8 cellular contexts compared by ENCODE assay signal in genomic region chr1:236604218-236605029, GRCh38. TPM values are rescaled to one million over a fixed set of nuclear protein-coding genes. Genes with fewer than 3 reads are reported as not detected.
DNase-seq lines count a peak whose midpoint lies in the region; ATAC-seq lines count a peak whose summit lies in the region.

Gene HEATR1 (minus strand): TSS chr1:236604516. CDS start chr1:236604095, 421 bp downstream.

- H3K36me3 ChIP-seq in CD8-positive, alpha-beta memory T cell (ENCODE audit: insufficient read depth, low read length) = no peaks in the 10 kb centered on the region
- peaks cover 12% of the 10 kb centered on the region for H3K36me3 ChIP-seq in effector memory CD4-positive, alpha-beta T cell (ENCODE audit: control insufficient read depth, insufficient read depth, low read length)

- H3K4me3 Mint-ChIP-seq in CD8-positive, alpha-beta memory T cell = peak within 1 kb of the TSS; percentile 97 to 99 (median 99)

- H3K9me3 ChIP-seq in CD8-positive, alpha-beta memory T cell (ENCODE audit: low read length) = no peaks in the 10 kb centered on the region
- H3K9me3 ChIP-seq in effector memory CD4-positive, alpha-beta T cell (ENCODE audit: control insufficient read depth, low read length) = no peaks in the 10 kb centered on the region

- peaks cover 14 to 15% of the 10 kb centered on the region in 2 donors for H3K27me3 Mint-ChIP-seq in CD8-positive, alpha-beta memory T cell

- H3K27ac ChIP-seq in CD8-positive, alpha-beta memory T cell (ENCODE audit: low read depth, low read length) = peak within 1 kb of the TSS; percentile 72
- peak within 1 kb of the TSS; percentile 69 for H3K27ac ChIP-seq in effector memory CD4-positive, alpha-beta T cell (ENCODE audit: insufficient read depth, low read length, poor library complexity, severe bottlenecking)

- no peaks in the 10 kb centered on the region for H3K27me3 ChIP-seq in CD8-positive, alpha-beta memory T cell (ENCODE audit: insufficient read depth, low read length, poor library complexity, severe bottlenecking)
- H3K27me3 ChIP-seq in effector memory CD4-positive, alpha-beta T cell (replicated peaks; ENCODE audit: control insufficient read depth, insufficient read depth, low read length, poor library complexity, severe bottlenecking) = peaks cover 8% of the 10 kb centered on the region

- peaks cover 21% of the 10 kb centered on the region for H3K4me1 ChIP-seq in CD8-positive, alpha-beta memory T cell (ENCODE audit: insufficient read depth, low read length)
- H3K4me1 ChIP-seq in effector memory CD4-positive, alpha-beta T cell (ENCODE audit: control insufficient read depth, insufficient read depth, low read length, poor library complexity, severe bottlenecking) = peaks cover 10% of the 10 kb centered on the region

- H3K4me1 Mint-ChIP-seq in CD8-positive, alpha-beta memory T cell = peaks cover 26 to 40% (median 34%) of the 10 kb centered on the region in 3 donors

- H3K9me3 Mint-ChIP-seq in CD8-positive, alpha-beta memory T cell = no peaks in the 10 kb centered on the region

- CTCF ChIA-PET in CD8-positive, alpha-beta memory T cell (lab: Charles Lee) = no interaction called here

- peaks cover 0 to 41% (median 1%) of the 10 kb centered on the region in 3 donors for H3K36me3 Mint-ChIP-seq in CD8-positive, alpha-beta memory T cell

- POLR2A ChIA-PET in CD8-positive, alpha-beta memory T cell (lab: Charles Lee) = interaction anchor here (0.5 to 1.1 kb wide), 4 partner anchors 13 to 192 kb away, joined by 3 to 5 read pairs (median 4); partner anchors contain the start of gene MTR

- H3K27ac Mint-ChIP-seq in CD8-positive, alpha-beta memory T cell = peak within 1 kb of the TSS; percentile 80 to 98 (median 94)

- ATAC-seq in GM19468 (IDR thresholded peaks at IDR 0.05; ENCODE audit: extremely low read depth, unreplicated experiment) = peak; percentile 81

- H3K4me3 ChIP-seq in CD8-positive, alpha-beta memory T cell (ENCODE audit: low read length) = peak within 1 kb of the TSS; percentile 92
- peak within 1 kb of the TSS; percentile 99 for H3K4me3 ChIP-seq in effector memory CD4-positive, alpha-beta T cell (ENCODE audit: insufficient read depth, low read depth, low read length, poor library complexity, severe bottlenecking)

- DNase-seq in CD8-positive, alpha-beta memory T cell = peak; percentile 78 to 87 (median 83)
- DNase-seq in HS-5 (ENCODE audit: low read depth) (peak; percentile 84), lung microvascular endothelial cell (ENCODE audit: low read depth in 2 of 2) (peak; percentile 96 to 98)
- DNase-seq in NK-92 treated with Interleukin-12 subunit alpha and Interleukin-12 subunit beta, amount 100 ng/mL, for 24 hours (lab: John Stamatoyannopoulos, UW) = peak; percentile 82
- peak; percentile 95 for DNase-seq in activated CD8-positive, alpha-beta memory T cell treated with anti-CD3 and anti-CD28 coated beads for 24 hours
- peak; percentile 67 to 76 (median 75) for DNase-seq in effector memory CD4-positive, alpha-beta T cell
- peak; percentile 79 to 87 (median 81) for DNase-seq in stimulated activated CD4-positive, alpha-beta T cell treated with anti-CD3 and anti-CD28 coated beads, TNF-alpha, amount 100 ng/mL, for 48 hours (ENCODE audit: low read depth in 3 of 3)

RNA-seq across cellular contexts. Expression of gene HEATR1, which starts in this region (rescaled TPM):
- total RNA-seq in CD8-positive, alpha-beta memory T cell = 100 to 1,000 TPM; 101 to 106 TPM
- polyA plus RNA-seq in CD8-positive, alpha-beta memory T cell = 14.2 TPM
- total RNA-seq in lung microvascular endothelial cell = 15.9 and 19.8 TPM in 2 replicates

Comparison
In these comparisons a context has a peak if more than half of its experiments do, and no peak if none do; other contexts are left out.
1. Peak in every context shown above with its lines: DNase-seq, ATAC-seq, H3K4me3 ChIP-seq and H3K27ac ChIP-seq.